Comparison of ENCODE assay signal across 17 cellular contexts in genomic region chr13:73859841-73860240, GRCh38.
A peak's percentile ranks its signal among the peaks of the same experiment; 100 is the strongest.
DNase-seq lines count a peak whose midpoint lies in the region; ATAC-seq and TF ChIP-seq lines count a peak whose summit lies in the region.
"Had no signal": no experiment of that assay in that cellular context is flagged by ENCODE, and none has a peak within 500 bp of the region (broad histone marks: within the 10 kb centered on the region; RNA-seq: fewer than 3 reads in every experiment).

No MANE protein-coding gene starts in this region.

- intact Hi-C loops in CD4-positive, alpha-beta T cell (cut with DNase I, micrococcal nuclease) = no loop called here
- intact Hi-C loops in PC-9 (cut with micrococcal nuclease; ENCODE audit: unreplicated experiment) = no loop called here
- intact Hi-C loops in right lobe of liver (cut with DNase I) = no loop called here

- peaks cover 29 to 45% (median 43%) of the 10 kb centered on the region in 4 donors for H3K4me1 Mint-ChIP-seq in CD4-positive, CD25-positive, alpha-beta regulatory T cell
- peaks cover 59% of the 10 kb centered on the region for H3K4me1 Mint-ChIP-seq in CD4-positive, alpha-beta T cell (ENCODE audit: low read depth)

- no peaks in the 10 kb centered on the region for H3K9me2 ChIP-seq in PC-9 (ENCODE audit: insufficient read depth)

- H3K79me2 ChIP-seq in PC-9 (ENCODE audit: low read depth) = no peaks in the 10 kb centered on the region

- peak overlapping the region; percentile 17 to 68 (median 45) for H3K27ac Mint-ChIP-seq in CD4-positive, CD25-positive, alpha-beta regulatory T cell
- H3K27ac Mint-ChIP-seq in CD4-positive, alpha-beta T cell = peak overlapping the region; percentile 90

- WGBS in right lobe of liver (ENCODE audit: insufficient coverage, low coverage, low lambda C conversion rate, missing lambda C conversion rate) = 74% methylated on average over 4 of the region's 4 CpGs

- no peak for TF ChIP-seq CTCF in CD4-positive, alpha-beta T cell (IDR thresholded peaks at IDR 0.05)
- TF ChIP-seq CTCF in PC-9 (conservative IDR thresholded peaks at IDR 0.05) = no peak
- no peak for TF ChIP-seq CTCF in right lobe of liver (IDR thresholded peaks at IDR 0.05)

- BruUV-seq in PC-9 (replicated peaks; lab: Mats Ljungman, UMichigan) = no TSS peak

- peak overlapping the region; percentile 71 for H3K4me3 ChIP-seq in CD4-positive, CD25-positive, alpha-beta regulatory T cell (ENCODE audit: low read depth, low read length)
- H3K4me3 ChIP-seq in PC-9 (no peak overlapping the region), right lobe of liver (no peak overlapping the region)
- H3K4me3 ChIP-seq: GM23248, K562 had no signal

- H3K4me3 Mint-ChIP-seq in CD4-positive, CD25-positive, alpha-beta regulatory T cell = peak overlapping the region; percentile 44 to 72 (median 58)
- H3K4me3 Mint-ChIP-seq in CD4-positive, alpha-beta T cell = peak overlapping the region; percentile 81

- POLR2A ChIA-PET in CD4-positive, alpha-beta T cell (lab: Charles Lee) = interaction anchor here (0.7 to 1.6 kb wide), 7 partner anchors 9 to 273 kb away, joined by 3 to 6 read pairs (median 3); no protein-coding TSS in a partner anchor
- POLR2A ChIA-PET in PC-9 (lab: Charles Lee; ENCODE audit: unreplicated experiment) = no interaction called here

- peaks cover 3% of the 10 kb centered on the region for H3K36me3 ChIP-seq in CD4-positive, CD25-positive, alpha-beta regulatory T cell (ENCODE audit: control insufficient read depth, insufficient read depth, low read length)
- no peaks in the 10 kb centered on the region for H3K36me3 ChIP-seq in PC-9 (ENCODE audit: low read depth)
- H3K36me3 ChIP-seq in right lobe of liver = no peaks in the 10 kb centered on the region

- 0 out of 2 replicates have a peak overlapping the region, but pooled peaks have one; percentile 22 for H2AFZ ChIP-seq in PC-9
- H2AFZ ChIP-seq: GM23248 had no signal

- H3K27me3 Mint-ChIP-seq in CD4-positive, CD25-positive, alpha-beta regulatory T cell = no peaks in the 10 kb centered on the region
- no peaks in the 10 kb centered on the region for H3K27me3 Mint-ChIP-seq in CD4-positive, alpha-beta T cell

- no peaks in the 10 kb centered on the region for H3K27me3 ChIP-seq in CD4-positive, CD25-positive, alpha-beta regulatory T cell (ENCODE audit: control insufficient read depth, insufficient read depth, low read length)
- no peaks in the 10 kb centered on the region for H3K27me3 ChIP-seq in CD4-positive, alpha-beta T cell (ENCODE audit: control insufficient read depth, insufficient read depth, low read length)
- no peaks in the 10 kb centered on the region for H3K27me3 ChIP-seq in PC-9 (ENCODE audit: insufficient read depth, low read depth)
- H3K27me3 ChIP-seq in right lobe of liver = no peaks in the 10 kb centered on the region

- H3K27ac ChIP-seq in CD4-positive, CD25-positive, alpha-beta regulatory T cell (ENCODE audit: insufficient read depth, low read length, poor library complexity, severe bottlenecking) = peak overlapping the region; percentile 29
- H3K27ac ChIP-seq in CD4-positive, alpha-beta T cell (ENCODE audit: low read depth, low read length) = peak overlapping the region; percentile 38
- H3K27ac ChIP-seq in PC-9 (no peak overlapping the region), right lobe of liver (no peak overlapping the region)
- H3K27ac ChIP-seq: GM23248 had no signal

- H3K4me1 ChIP-seq in CD4-positive, CD25-positive, alpha-beta regulatory T cell (ENCODE audit: control insufficient read depth, insufficient read depth, low read length, poor library complexity, severe bottlenecking) = peaks cover 23% of the 10 kb centered on the region
- no peaks in the 10 kb centered on the region for H3K4me1 ChIP-seq in PC-9 (replicated peaks; ENCODE audit: insufficient read depth)
- no peaks in the 10 kb centered on the region for H3K4me1 ChIP-seq in right lobe of liver

- no peaks in the 10 kb centered on the region for H3K9me3 ChIP-seq in CD4-positive, CD25-positive, alpha-beta regulatory T cell (ENCODE audit: control insufficient read depth in 2 of 2, low read length in 2 of 2)
- H3K9me3 ChIP-seq in CD4-positive, alpha-beta T cell (ENCODE audit: control insufficient read depth, low read length) = no peaks in the 10 kb centered on the region
- H3K9me3 ChIP-seq in PC-9 (ENCODE audit: insufficient read depth, low read depth) = no peaks in the 10 kb centered on the region
- H3K9me3 ChIP-seq in right lobe of liver = no peaks in the 10 kb centered on the region

- H3K9me3 Mint-ChIP-seq in CD4-positive, CD25-positive, alpha-beta regulatory T cell = no peaks in the 10 kb centered on the region
- no peaks in the 10 kb centered on the region for H3K9me3 Mint-ChIP-seq in CD4-positive, alpha-beta T cell

- H4K20me1 ChIP-seq in PC-9 (ENCODE audit: insufficient read depth) = no peaks in the 10 kb centered on the region

- no peak overlapping the region for H3K4me2 ChIP-seq in PC-9

- H3F3A ChIP-seq in PC-9 (ENCODE audit: insufficient read depth, low read depth) = no peaks in the 10 kb centered on the region

- CTCF ChIA-PET in CD4-positive, alpha-beta T cell (lab: Charles Lee) = interaction anchor here (0.9 to 2.3 kb wide), 2 partner anchors 270 to 427 kb away, joined by 3 to 8 read pairs; no protein-coding TSS in a partner anchor
- CTCF ChIA-PET in PC-9 (lab: Charles Lee) = no interaction called here

- no peak for TF ChIP-seq POLR2A in right lobe of liver (IDR thresholded peaks at IDR 0.05)

- DNase-seq in CD4-positive, CD25-positive, alpha-beta regulatory T cell = peak in 2 of 3 donors; percentile 16 to 28
- no peak for DNase-seq in CD4-positive, alpha-beta T cell
- DNase-seq in PC-9 (no peak), right lobe of liver (no peak), hippocampal formation (lab: John Stamatoyannopoulos, UW) (no peak), SIG-M5 (lab: John Stamatoyannopoulos, UW) (no peak)
- peak; percentile 50 for DNase-seq in central memory CD4-positive, alpha-beta T cell
- DNase-seq: DMS79 treated with DMSO at 0.1 percent for 48 hours; GM23248; MV-4-11; NCI-H1417; NCI-H2029; NCI-H2171; NCI-H446; NK-92 treated with Interleukin-12 subunit alpha and Interleukin-12 subunit beta, amount 100 ng/mL, for 24 hours; PC-3 had no signal

- peaks cover 12% of the 10 kb centered on the region for H3K36me3 Mint-ChIP-seq in CD4-positive, CD25-positive, alpha-beta regulatory T cell
- H3K36me3 Mint-ChIP-seq in CD4-positive, alpha-beta T cell (ENCODE audit: low read depth) = peaks cover 17% of the 10 kb centered on the region

- peak; percentile 65 for ATAC-seq in CD4-positive, CD25-positive, alpha-beta regulatory T cell (ENCODE audit: low read depth in 2 of 2)
- ATAC-seq in CD4-positive, alpha-beta T cell (ENCODE audit: poor library complexity) = peak; percentile 77
- no peak for ATAC-seq in right lobe of liver
- ATAC-seq: K562, PC-3 had no signal

Comparison
In these comparisons a context has a peak if more than half of its experiments do, and no peak if none do; other contexts are left out.
1. ATAC-seq: peak in CD4-positive, CD25-positive, alpha-beta regulatory T cell (2 of 2) and CD4-positive, alpha-beta T cell (single experiment); none in right lobe of liver (0 of 4).
2. DNase-seq: peak in CD4-positive, CD25-positive, alpha-beta regulatory T cell (2 of 3) and central memory CD4-positive, alpha-beta T cell (single experiment); none in CD4-positive, alpha-beta T cell (0 of 10), PC-9 (0 of 2), right lobe of liver (0 of 3), hippocampal formation (0 of 2) and SIG-M5 (single experiment).
3. H3K27ac ChIP-seq: peak in CD4-positive, CD25-positive, alpha-beta regulatory T cell (single experiment) and CD4-positive, alpha-beta T cell (single experiment); none in PC-9 (single experiment) and right lobe of liver (0 of 3).